In the genomic region with DNA sequence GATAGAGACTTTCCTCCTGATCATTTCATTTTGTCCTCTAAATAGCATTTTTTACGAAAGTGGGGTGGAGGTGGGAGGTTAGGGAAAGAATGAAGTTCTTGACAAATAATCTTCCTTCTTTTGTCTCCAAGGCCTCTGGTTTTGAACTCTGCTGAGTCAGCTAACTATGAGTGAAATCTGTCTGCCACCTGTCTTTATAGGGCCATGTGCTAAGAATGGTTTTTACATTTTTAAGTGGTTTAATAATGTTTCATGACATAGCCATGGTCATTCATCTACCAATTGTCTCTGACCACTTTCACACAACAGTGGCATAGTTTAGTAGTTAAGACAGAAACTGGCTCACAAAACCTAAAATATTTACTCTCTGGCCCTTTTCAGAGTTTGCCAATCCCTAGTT, we compare ENCODE assay signal across 29 cellular contexts. TPM values are rescaled to one million over a fixed set of nuclear protein-coding genes. Genes with fewer than 3 reads are reported as not detected.
A peak's percentile ranks its signal among the peaks of the same experiment; 100 is the strongest.
DNase-seq lines count a peak whose midpoint lies in the region; ATAC-seq and TF ChIP-seq lines count a peak whose summit lies in the region.
"Had no signal": no experiment of that assay in that cellular context is flagged by ENCODE, and none has a peak within 500 bp of the region (broad histone marks: within the 10 kb centered on the region; RNA-seq: fewer than 3 reads in every experiment).

No MANE protein-coding gene starts in this region.

- no peak overlapping the region for H2AFZ ChIP-seq in GM23338

- H3K27ac ChIP-seq in A673 (ENCODE audit: low read depth, low read length, poor library complexity, severe bottlenecking) (peak overlapping the region; percentile 5), GM23338 (ENCODE audit: low read depth) (no peak overlapping the region), mesendoderm (ENCODE audit: low read depth, low read length) (no peak overlapping the region), psoas muscle (no peak overlapping the region)
- H3K27ac ChIP-seq: body of pancreas, ovary, upper lobe of right lung had no signal

- BruUV-seq in A673 (replicated peaks; lab: Mats Ljungman, UMichigan): no TSS peak

- H2BK15ac ChIP-seq in mesendoderm (replicated peaks; ENCODE audit: low read depth): no peak overlapping the region

- no peak overlapping the region for H3K4me3 ChIP-seq in A673 (ENCODE audit: low read depth, low read length, poor library complexity, severe bottlenecking)
- no peak overlapping the region for H3K4me3 ChIP-seq in GM23338
- H3K4me3 ChIP-seq in mesendoderm (ENCODE audit: low read length): no peak overlapping the region
- H3K4me3 ChIP-seq in psoas muscle: no peak overlapping the region
- H3K4me3 ChIP-seq: body of pancreas, ovary, upper lobe of right lung had no signal

- H4K20me1 ChIP-seq in GM23338 (replicated peaks; ENCODE audit: insufficient read depth): peaks cover 49% of the 10 kb centered on the region

- H3K79me1 ChIP-seq in mesendoderm (ENCODE audit: low read length): peaks cover 10% of the 10 kb centered on the region

- no peaks in the 10 kb centered on the region for H3K9me2 ChIP-seq in GM23338 (ENCODE audit: insufficient read depth)

- H3K27me3 ChIP-seq in A673 (replicated peaks; ENCODE audit: insufficient read depth, low read depth, low read length, poor library complexity): no peaks in the 10 kb centered on the region
- H3K27me3 ChIP-seq in GM23338 (ENCODE audit: insufficient read depth): no peaks in the 10 kb centered on the region
- no peaks in the 10 kb centered on the region for H3K27me3 ChIP-seq in mesendoderm (ENCODE audit: insufficient read depth, low read length, poor library complexity)
- no peaks in the 10 kb centered on the region for H3K27me3 ChIP-seq in psoas muscle (ENCODE audit: insufficient read depth in 3 of 3, low read length in 2 of 3)
- H3K27me3 ChIP-seq: body of pancreas, ovary, upper lobe of right lung had no signal

- peaks cover 14% of the 10 kb centered on the region; the same call in 2 of the 3 replicates for H3K36me3 Mint-ChIP-seq in GM23338 (ENCODE audit: low read depth)
- peaks cover 10% of the 10 kb centered on the region for H3K36me3 Mint-ChIP-seq in WTC11
- H3K36me3 Mint-ChIP-seq in progenitor cell of endocrine pancreas (ENCODE audit: insufficient read depth): peaks cover 12% of the 10 kb centered on the region

- no peak overlapping the region for H4K5ac ChIP-seq in mesendoderm (ENCODE audit: low read length)

- no peaks in the 10 kb centered on the region for H3F3A ChIP-seq in GM23338 (replicated peaks; ENCODE audit: low read depth)

- H2BK120ac ChIP-seq in mesendoderm (ENCODE audit: low read depth, low read length): no peak overlapping the region

- H3K27me3 Mint-ChIP-seq in GM23338 (ENCODE audit: insufficient read depth, low read depth, poor library complexity): no peaks in the 10 kb centered on the region
- H3K27me3 Mint-ChIP-seq in WTC11 (ENCODE audit: low read depth): no peaks in the 10 kb centered on the region
- H3K27me3 Mint-ChIP-seq in progenitor cell of endocrine pancreas: no peaks in the 10 kb centered on the region
- H3K27me3 Mint-ChIP-seq: activated CD4-positive, alpha-beta T cell treated with anti-CD3 and anti-CD28 coated beads, Interleukin-2, amount 10 ng/mL, durations not matched to agents 24 days and 14 days; CD4-positive, alpha-beta T cell; natural killer cell treated with Interleukin-12 subunit alpha and Interleukin-12 subunit beta and Interleukin-15 and Interleukin-18, amount 100 ng/mL, for 72 hours had no signal

- H3K79me2 ChIP-seq in GM23338 (replicated peaks; ENCODE audit: insufficient read depth) (peaks cover 100% of the 10 kb centered on the region), mesendoderm (ENCODE audit: control insufficient read depth, insufficient read depth, low read length) (peaks cover 84% of the 10 kb centered on the region)

- H3K9ac ChIP-seq in mesendoderm (ENCODE audit: low read length): no peak overlapping the region

- H4K8ac ChIP-seq in mesendoderm (ENCODE audit: low read depth, low read length): peak overlapping the region; percentile 56

- no peak overlapping the region for H2AK5ac ChIP-seq in mesendoderm (ENCODE audit: low read length)

- H3K4me1 ChIP-seq in A673 (ENCODE audit: insufficient read depth, low read length, poor library complexity, severe bottlenecking) (peaks cover 78% of the 10 kb centered on the region), GM23338 (ENCODE audit: insufficient read depth) (peaks cover 74% of the 10 kb centered on the region), mesendoderm (ENCODE audit: control insufficient read depth, low read depth, low read length) (peaks cover 16% of the 10 kb centered on the region), psoas muscle (peaks cover 69% of the 10 kb centered on the region)

- no peak overlapping the region for H3K18ac ChIP-seq in mesendoderm (ENCODE audit: low read length)

- no CpG with 5 or more reads among the region's 1 CpG for WGBS in mesendoderm (ENCODE audit: extremely low coverage, insufficient coverage, low lambda C conversion rate)
- WGBS in psoas muscle, 3 donors: 58 to 82% (median 59%) methylated on average over 1 of the region's 1 CpG

- H3K36me3 ChIP-seq in A673 (ENCODE audit: insufficient read depth, low read length, poor library complexity, severe bottlenecking) (peaks cover 22% of the 10 kb centered on the region), GM23338 (ENCODE audit: insufficient read depth) (no peaks in the 10 kb centered on the region), mesendoderm (ENCODE audit: control insufficient read depth, insufficient read depth, low read length) (peaks cover 2% of the 10 kb centered on the region), psoas muscle (ENCODE audit: insufficient read depth in 1 of 2, low read depth in 1 of 2) (no peaks in the 10 kb centered on the region)
- H3K36me3 ChIP-seq: ovary, upper lobe of right lung had no signal

- DNase-seq in A673 (ENCODE audit: low spot score): no peak
- no peak for DNase-seq in GM23338 (ENCODE audit: low spot score)
- DNase-seq in WTC11 (ENCODE audit: low spot score): no peak
- DNase-seq in mesendoderm: no peak
- no peak for DNase-seq in hippocampal formation (lab: John Stamatoyannopoulos, UW)
- no peak for DNase-seq in progenitor cell of endocrine pancreas (ENCODE audit: low spot score, unreplicated experiment)
- no peak for DNase-seq in psoas muscle
- DNase-seq: activated CD4-positive, alpha-beta T cell treated with anti-CD3 and anti-CD28 coated beads, Interleukin-2, amount 10 ng/mL, durations not matched to agents 24 days and 14 days; body of pancreas; CD4-positive, alpha-beta T cell; DMS53; effector memory CD4-positive, alpha-beta T cell; GF-D8; Karpas-422; kidney glomerular epithelial cell; NCI-H1092; NCI-H187 treated with DMSO at 0.1 percent for 48 hours; NCI-H2227 treated with DMSO at 0.1 percent for 48 hours; NCI-H748 treated with DMSO at 0.1 percent for 48 hours; ovary; PC-3; SHP77 treated with DMSO at 0.1 percent for 48 hours; upper lobe of right lung had no signal

- CTCF ChIA-PET in A673 (lab: Charles Lee) (no interaction called here), WTC11 (lab: Charles Lee) (interaction anchor here (3.6 kb wide), 1 partner anchor 9 kb away, joined by 15 read pairs; no protein-coding TSS in a partner anchor)

- no peak overlapping the region for H3K23ac ChIP-seq in mesendoderm (ENCODE audit: low read length)

- intact Hi-C loops in A673 (cut with micrococcal nuclease; ENCODE audit: unreplicated experiment): loop anchor here (10.0 kb wide), 2 partner anchors 293 to 357 kb away; a partner anchor contains a TSS
- intact Hi-C loops in psoas muscle (cut with DNase I): loop anchor here in 1 of 2 donors (10.0 kb wide), 1 partner anchor 57 kb away; no protein-coding TSS in a partner anchor

- H2BK5ac ChIP-seq in mesendoderm (ENCODE audit: low read length): no peak overlapping the region

- H3K4me2 ChIP-seq in GM23338: peak overlapping the region; percentile 25
- H3K4me2 ChIP-seq in mesendoderm (ENCODE audit: low read length): no peak overlapping the region

- H3K9me3 ChIP-seq in A673 (ENCODE audit: low read depth, low read length, poor library complexity, severe bottlenecking): no peaks in the 10 kb centered on the region
- H3K9me3 ChIP-seq in psoas muscle: no peaks in the 10 kb centered on the region
- H3K9me3 ChIP-seq: body of pancreas, ovary, upper lobe of right lung had no signal

- peak overlapping the region; percentile 57 for H3K27ac Mint-ChIP-seq in GM23338
- 0 out of 2 replicates have a peak overlapping the region, but pooled peaks have one; percentile 18 for H3K27ac Mint-ChIP-seq in WTC11
- no peak overlapping the region for H3K27ac Mint-ChIP-seq in progenitor cell of endocrine pancreas
- H3K27ac Mint-ChIP-seq: activated CD4-positive, alpha-beta T cell treated with anti-CD3 and anti-CD28 coated beads, Interleukin-2, amount 10 ng/mL, durations not matched to agents 24 days and 14 days; activated T-helper 2 cell treated with anti-CD3 and anti-CD28 coated beads, Interferon-gamma antibody, Interleukin-2, Interleukin-4, amounts not matched to agents 10 μg/mL and 5 μg/mL and 100 μg/mL, durations not matched to agents 14 hours and 24 hours and 36 hours; CD4-positive, alpha-beta T cell; T-helper 1 cell treated with Interleukin-12 subunit alpha and Interleukin-12 subunit beta and Interleukin-4 antibody, amounts not matched to agents 30 μg/mL and 1 μg/mL, for 36 hours had no signal

- no peak overlapping the region for H3K4ac ChIP-seq in mesendoderm (ENCODE audit: low read depth, low read length)

- H3K9me3 Mint-ChIP-seq in GM23338 (no peaks in the 10 kb centered on the region), WTC11 (no peaks in the 10 kb centered on the region), progenitor cell of endocrine pancreas (ENCODE audit: low read depth) (no peaks in the 10 kb centered on the region)
- H3K9me3 Mint-ChIP-seq: activated CD4-positive, alpha-beta T cell treated with anti-CD3 and anti-CD28 coated beads, Interleukin-2, amount 10 ng/mL, durations not matched to agents 24 days and 14 days; activated T-helper 2 cell treated with anti-CD3 and anti-CD28 coated beads, Interferon-gamma antibody, Interleukin-2, Interleukin-4, amounts not matched to agents 10 μg/mL and 5 μg/mL and 100 μg/mL, durations not matched to agents 14 hours and 24 hours and 36 hours; CD4-positive, alpha-beta T cell; natural killer cell treated with Interleukin-12 subunit alpha and Interleukin-12 subunit beta and Interleukin-15 and Interleukin-18, amount 100 ng/mL, for 72 hours; T-helper 1 cell treated with Interleukin-12 subunit alpha and Interleukin-12 subunit beta and Interleukin-4 antibody, amounts not matched to agents 30 μg/mL and 1 μg/mL, for 36 hours had no signal

- no peak for ATAC-seq in GM23338
- ATAC-seq in WTC11: no peak
- ATAC-seq in psoas muscle: no peak
- no peak for ATAC-seq in HG02970 (IDR thresholded peaks at IDR 0.05; ENCODE audit: low FRiP score, unreplicated experiment)
- ATAC-seq: body of pancreas; esophagus mucosa; natural killer cell treated with Interleukin-12 subunit alpha and Interleukin-12 subunit beta and Interleukin-15 and Interleukin-18, amount 100 ng/mL, for 72 hours; PC-3; sciatic nerve; upper lobe of right lung had no signal

- peaks cover 94% of the 10 kb centered on the region for H3K4me1 Mint-ChIP-seq in GM23338
- H3K4me1 Mint-ChIP-seq in WTC11: peaks cover 97% of the 10 kb centered on the region
- peaks cover 26% of the 10 kb centered on the region for H3K4me1 Mint-ChIP-seq in progenitor cell of endocrine pancreas (ENCODE audit: low read depth)

- POLR2A ChIA-PET in A673 (lab: Charles Lee; ENCODE audit: low non-redundant PET): no interaction called here
- POLR2A ChIA-PET in WTC11 (lab: Charles Lee): interaction anchor here (0.6 kb wide), 1 partner anchor 41 kb away, joined by 4 read pairs; no protein-coding TSS in a partner anchor

- TF ChIP-seq CTCF in A673 (conservative IDR thresholded peaks at IDR 0.05; ENCODE audit: low read depth, low read length) (no peak), GM23338 (conservative IDR thresholded peaks at IDR 0.05; ENCODE audit: low read depth in 2 of 2) (no peak), WTC11 (IDR thresholded peaks at IDR 0.05) (no peak), progenitor cell of endocrine pancreas (IDR thresholded peaks at IDR 0.05; ENCODE audit: unreplicated experiment) (no peak), psoas muscle (IDR thresholded peaks at IDR 0.05) (no peak)

- H3K4me3 Mint-ChIP-seq in GM23338 (no peak overlapping the region), WTC11 (no peak overlapping the region), progenitor cell of endocrine pancreas (ENCODE audit: low read depth) (no peak overlapping the region)
- H3K4me3 Mint-ChIP-seq: CD4-positive, alpha-beta T cell; T-helper 1 cell treated with Interleukin-12 subunit alpha and Interleukin-12 subunit beta and Interleukin-4 antibody, amounts not matched to agents 30 μg/mL and 1 μg/mL, for 36 hours had no signal

- H3K56ac ChIP-seq in mesendoderm (ENCODE audit: low read length): no peak overlapping the region

RNA-seq across cellular contexts. Expression of a gene that starts 7.6 kb away (rescaled TPM):
- total RNA-seq in A673 (2021): 128 and 138 TPM in 2 replicates
- 129 and 132 TPM in 2 replicates for total RNA-seq in GM23338 (2014; rRNA removed; shearing (Covaris generic))
- 28.3 and 32.5 TPM in 2 replicates for polyA plus RNA-seq in GM23338 (2016; fragmentation: Nextera tagmentation; extraction: Ambion mirVana)
- total RNA-seq in WTC11 (2021): 82.2 to 86.6 TPM (median 83.5 TPM) in 3 replicates
- polyA plus RNA-seq in mesendoderm (2013, experiment 1 of 2): 56.3 TPM
- polyA plus RNA-seq in mesendoderm (2013, experiment 2 of 2): 55.7 TPM
- total RNA-seq in progenitor cell of endocrine pancreas: 41.9 and 45.4 TPM in 2 replicates
- total RNA-seq in psoas muscle: 10 to 100 TPM; 12.8 to 18.3 (median 15.7) TPM
- 10 to 100 TPM in 1 of 3 donors, 1 to 10 TPM in 2; 4.2 to 10.3 (median 7.1) TPM for polyA plus RNA-seq in psoas muscle
